In the genomic region with DNA sequence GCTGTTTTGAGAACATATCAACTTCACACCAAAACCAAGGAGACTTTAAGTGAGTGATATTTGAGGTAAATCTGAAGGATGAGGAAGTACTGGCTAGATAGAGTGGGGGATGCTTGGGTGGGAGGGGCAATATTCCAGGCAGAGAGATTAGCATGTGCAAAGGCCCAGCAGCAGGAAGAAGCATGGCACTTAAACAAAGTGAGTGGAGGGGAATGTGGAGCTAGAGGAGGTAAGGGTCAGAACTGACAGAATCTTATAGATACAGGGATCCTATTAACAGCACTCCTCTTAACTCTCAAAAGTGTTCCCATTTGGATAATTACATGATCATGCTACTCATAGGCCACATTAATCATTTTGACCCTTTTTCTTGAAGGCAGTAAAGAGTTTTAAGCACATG, we compare ENCODE assay signal across 9 cellular contexts.
"Had no signal": no experiment of that assay in that cellular context is flagged by ENCODE, and none has a peak within 500 bp of the region (broad histone marks: within the 10 kb centered on the region; RNA-seq: fewer than 3 reads in every experiment).

No MANE protein-coding gene starts in this region.

- H3K9ac ChIP-seq: KMS-11 had no signal

- H3K36me3 Mint-ChIP-seq: IgD-negative memory B cell had no signal

- H3K9me3 Mint-ChIP-seq: H9, HFFc6, IgD-negative memory B cell had no signal

- H3K27ac ChIP-seq: HL-60, KMS-11 had no signal

- H3K4me1 Mint-ChIP-seq: IgD-negative memory B cell had no signal

- H3K4me2 ChIP-seq: KMS-11 had no signal

- H3K4me3 Mint-ChIP-seq: H9, HFFc6, IgD-negative memory B cell had no signal

- DNase-seq: GOT3, H9, HCEC 1CT, HFFc6, KBM-7 had no signal

- ATAC-seq: HepG2 had no signal

- H3K27ac Mint-ChIP-seq: H9, HFFc6, IgD-negative memory B cell had no signal
